In genomic region chr11:59692915-59693314, GRCh38 we compare ENCODE assay signal across 40 cellular contexts. TPM values are rescaled to one million over a fixed set of nuclear protein-coding genes. Genes with fewer than 3 reads are reported as not detected.
"Had no signal": no experiment of that assay in that cellular context is flagged by ENCODE, and none has a peak within 500 bp of the region (broad histone marks: within the 10 kb centered on the region; RNA-seq: fewer than 3 reads in every experiment).

No MANE protein-coding gene starts in this region.

- H3K36me3 ChIP-seq: MG63 had no signal

- DNase-seq: Kasumi-1, MG63, MM.1S, MV-4-11, NCI-H1048, NCI-H1092, NCI-H1092 treated with DMSO at 0.1 percent for 48 hours, NCI-H1105, NCI-H1105 treated with DMSO at 0.1 percent for 48 hours, NCI-H1417, NCI-H1417 treated with DMSO at 0.1 percent for 48 hours, NCI-H1436, NCI-H1436 treated with DMSO at 0.1 percent for 48 hours, NCI-H146, NCI-H1694, NCI-H1694 treated with DMSO at 0.1 percent for 48 hours, NCI-H187, NCI-H187 treated with DMSO at 0.1 percent for 48 hours, NCI-H1930, NCI-H2029, NCI-H2029 treated with DMSO at 0.1 percent for 48 hours, NCI-H2081, NCI-H2081 treated with DMSO at 0.1 percent for 48 hours, NCI-H2107, NCI-H2171, NCI-H2171 treated with DMSO at 0.1 percent for 48 hours, NCI-H2227 treated with DMSO at 0.1 percent for 48 hours, NCI-H226, NCI-H345, NCI-H446, NCI-H446 treated with DMSO at 0.1 percent for 48 hours, NCI-H510A, NCI-H510A treated with DMSO at 0.1 percent for 48 hours, NCI-H524, NCI-H524 treated with DMSO at 0.1 percent for 48 hours, NCI-H526 had no signal

- H3K27me3 ChIP-seq: MG63 had no signal

- H3K4me3 ChIP-seq: MG63 had no signal

RNA-seq across cellular contexts. Expression of gene OR10V1, which starts 20.7 kb away (rescaled TPM):
- total RNA-seq: LHCN-M2, M059J, MCF 10A, NCI-H460 had no signal
